In genomic region chr22:38201718-38202436, GRCh38 we compare ENCODE assay signal across 1 cellular context.
TF ChIP-seq lines count a peak whose summit lies in the region.

Gene MAFF, plus strand, starts transcription at chr22:38201994. Its CDS starts 11,860 bp downstream, at chr22:38213854.

TF ChIP-seq in Ishikawa, 13 proteins besides CTCF, POLR2A, EP300 and RAD21:
- TF ChIP-seq REST (IDR thresholded peaks at IDR 0.05; ENCODE audit: low read depth) (no peak; the same call in 1 of the 2 replicates), TAF1 (IDR thresholded peaks at IDR 0.05; ENCODE audit: low read depth) (peak; percentile 16; the same call in 1 of the 2 replicates), TEAD4 (IDR thresholded peaks at IDR 0.05) (peak; percentile 80), MAX (IDR thresholded peaks at IDR 0.05) (no peak), ZBTB7A (IDR thresholded peaks at IDR 0.05; ENCODE audit: low read depth) (peak; percentile 36), FOXM1 (IDR thresholded peaks at IDR 0.05; ENCODE audit: borderline replicate concordance, low read depth) (no peak), CEBPB (IDR thresholded peaks at IDR 0.05) (no peak), NFIC (IDR thresholded peaks at IDR 0.05) (peak; percentile 30), EGR1 (IDR thresholded peaks at IDR 0.05) (no peak), YY1 (IDR thresholded peaks at IDR 0.05; ENCODE audit: low read depth) (no peak), TCF12 (IDR thresholded peaks at IDR 0.05; ENCODE audit: low read depth) (peak; percentile 55; the same call in 1 of the 2 replicates), CREB1 (IDR thresholded peaks at IDR 0.05; ENCODE audit: low read depth) (peak; percentile 62; the same call in 1 of the 2 replicates)
- TF ChIP-seq, protein P1, sequence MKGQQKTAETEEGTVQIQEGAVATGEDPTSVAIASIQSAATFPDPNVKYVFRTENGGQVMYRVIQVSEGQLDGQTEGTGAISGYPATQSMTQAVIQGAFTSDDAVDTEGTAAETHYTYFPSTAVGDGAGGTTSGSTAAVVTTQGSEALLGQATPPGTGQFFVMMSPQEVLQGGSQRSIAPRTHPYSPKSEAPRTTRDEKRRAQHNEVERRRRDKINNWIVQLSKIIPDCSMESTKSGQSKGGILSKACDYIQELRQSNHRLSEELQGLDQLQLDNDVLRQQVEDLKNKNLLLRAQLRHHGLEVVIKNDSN (IDR thresholded peaks at IDR 0.05): peak; percentile 91
TF ChIP-seq in Ishikawa: peak in this region for 7.
